In genomic region chr19:10646781-10647180, GRCh38 we compare ENCODE assay signal across 17 cellular contexts. TPM values are rescaled to one million over a fixed set of nuclear protein-coding genes. Genes with fewer than 3 reads are reported as not detected.
"Had no signal": no experiment of that assay in that cellular context is flagged by ENCODE, and none has a peak within 500 bp of the region (broad histone marks: within the 10 kb centered on the region; RNA-seq: fewer than 3 reads in every experiment).

No MANE protein-coding gene starts in this region.

- H3K9me3 ChIP-seq: sigmoid colon, upper lobe of right lung had no signal

- H3K4me3 Mint-ChIP-seq: activated naive CD8-positive, alpha-beta T cell treated with anti-CD3 and anti-CD28 coated beads for 36 hours; activated T-cell treated with anti-CD3 and anti-CD28 coated beads, Interleukin-2, amount 50 U/mL, for 72 hours; naive thymus-derived CD8-positive, alpha-beta T cell; stimulated activated naive B cell treated with anti-CD40 and anti-IgM and Interleukin-4, amounts not matched to agents 10 μg/mL and 1 μg/mL and 100 μg/mL, for 72 hours had no signal

- H3K36me3 ChIP-seq: cardiac muscle cell had no signal

- H3K4me3 ChIP-seq: cardiac muscle cell, sigmoid colon, upper lobe of right lung had no signal

- ATAC-seq: activated CD4-positive, CD25-positive, alpha-beta regulatory T cell treated with anti-CD3 and anti-CD28 coated beads, Interleukin-2, amount 50 U/mL, for 24 hours; activated T-cell treated with anti-CD3 and anti-CD28 coated beads, Interleukin-2, amount 50 U/mL, for 72 hours; naive thymus-derived CD8-positive, alpha-beta T cell; stimulated activated naive B cell treated with anti-CD40 and anti-IgM and Interleukin-4, amounts not matched to agents 10 μg/mL and 1 μg/mL and 100 μg/mL, for 72 hours; upper lobe of right lung had no signal

- H3K27ac ChIP-seq: cardiac muscle cell, upper lobe of right lung had no signal

- H3K9me3 Mint-ChIP-seq: activated naive CD8-positive, alpha-beta T cell treated with anti-CD3 and anti-CD28 coated beads for 36 hours; activated T-cell treated with anti-CD3 and anti-CD28 coated beads, Interleukin-2, amount 50 U/mL, for 72 hours; naive thymus-derived CD8-positive, alpha-beta T cell; stimulated activated naive B cell treated with anti-CD40 and anti-IgM and Interleukin-4, amounts not matched to agents 10 μg/mL and 1 μg/mL and 100 μg/mL, for 72 hours had no signal

- H3K27me3 Mint-ChIP-seq: activated naive CD8-positive, alpha-beta T cell treated with anti-CD3 and anti-CD28 coated beads for 36 hours; naive thymus-derived CD8-positive, alpha-beta T cell; progenitor cell of endocrine pancreas; stimulated activated naive B cell treated with anti-CD40 and anti-IgM and Interleukin-4, amounts not matched to agents 10 μg/mL and 1 μg/mL and 100 μg/mL, for 72 hours had no signal

- DNase-seq: activated CD4-positive, alpha-beta T cell treated with anti-CD3 and anti-CD28 coated beads, Interleukin-2, amount 50 U/mL, for 48 hours; activated gamma-delta T cell treated with Interleukin-2 at 50 U/mL for 16 hours; activated naive CD8-positive, alpha-beta T cell treated with anti-CD3 and anti-CD28 coated beads for 36 hours; activated T-cell treated with anti-CD3 and anti-CD28 coated beads, Interleukin-2, amount 50 U/mL, for 72 hours; effector memory CD4-positive, alpha-beta T cell; hippocampal formation; naive thymus-derived CD8-positive, alpha-beta T cell; nucleus accumbens; sigmoid colon; stimulated activated CD4-positive, alpha-beta T cell treated with anti-CD3 and anti-CD28 coated beads, Interleukin-2, amount 100 ng/mL, for 24 hours; stimulated activated naive B cell treated with anti-CD40 and anti-IgM and Interleukin-4, amounts not matched to agents 10 μg/mL and 1 μg/mL and 100 μg/mL, for 72 hours; T-helper 2 cell; upper lobe of right lung had no signal

- H3K27ac Mint-ChIP-seq: activated naive CD8-positive, alpha-beta T cell treated with anti-CD3 and anti-CD28 coated beads for 36 hours; progenitor cell of endocrine pancreas had no signal

- H3K27me3 ChIP-seq: cardiac muscle cell, sigmoid colon, upper lobe of right lung had no signal

RNA-seq across cellular contexts. Expression of gene AP1M2, which starts 59.7 kb away (rescaled TPM):
- total RNA-seq: activated naive CD8-positive, alpha-beta T cell treated with anti-CD3 and anti-CD28 coated beads for 36 hours; activated T-cell treated with anti-CD3 and anti-CD28 coated beads, Interleukin-2, amount 50 U/mL, for 72 hours; lung microvascular endothelial cell; naive thymus-derived CD8-positive, alpha-beta T cell had no signal
